Comparison of ENCODE assay signal across 9 cellular contexts in genomic region chr1:68459091-68459490, GRCh38. TPM values are rescaled to one million over a fixed set of nuclear protein-coding genes. Genes with fewer than 3 reads are reported as not detected.
"Had no signal": no experiment of that assay in that cellular context is flagged by ENCODE, and none has a peak within 500 bp of the region (broad histone marks: within the 10 kb centered on the region; RNA-seq: fewer than 3 reads in every experiment).

No MANE protein-coding gene starts in this region.

- H3K4me1 Mint-ChIP-seq: GM23338, H9, IgD-negative memory B cell had no signal

- H3K4me3 Mint-ChIP-seq: GM23338, H9, HFFc6, IgD-negative memory B cell had no signal

- H3K4me3 ChIP-seq: GM23338 had no signal

- DNase-seq: H9, KBM-7 had no signal

- H3K4me2 ChIP-seq: GM23338 had no signal

- ATAC-seq: GM23338, HepG2 had no signal

- H2AFZ ChIP-seq: GM23338 had no signal

- H3K27me3 Mint-ChIP-seq: IgD-negative memory B cell had no signal

- H3K27ac Mint-ChIP-seq: GM23338, H9, HFFc6, IgD-negative memory B cell had no signal

- H3K27ac ChIP-seq: HL-60 had no signal

- H3K36me3 Mint-ChIP-seq: IgD-negative memory B cell had no signal

RNA-seq across cellular contexts. Expression of gene RPE65, which starts 9.3 kb away (rescaled TPM):
- total RNA-seq: GM23338, H1, H9, HepG2, HFFc6, HT1080 had no signal
- polyA plus RNA-seq: GM23338, H1, HepG2, IgD-negative memory B cell had no signal
